Comparison of ENCODE assay signal across 39 cellular contexts in genomic region chr1:51133045-51133444, GRCh38. TPM values are rescaled to one million over a fixed set of nuclear protein-coding genes. Genes with fewer than 3 reads are reported as not detected.
"Had no signal": no experiment of that assay in that cellular context is flagged by ENCODE, and none has a peak within 500 bp of the region (broad histone marks: within the 10 kb centered on the region; RNA-seq: fewer than 3 reads in every experiment).

No MANE protein-coding gene starts in this region.

- FAIRE-seq: astrocyte, TTC549 had no signal

- H3K27ac Mint-ChIP-seq: activated B cell treated with CpG ODN at 0.5 μM for 24 hours; activated CD4-positive, alpha-beta memory T cell treated with anti-CD3 and anti-CD28 coated beads, Interleukin-2, amount 10 ng/mL, durations not matched to agents 7 days and 5 days; activated CD4-positive, alpha-beta T cell treated with anti-CD3 and anti-CD28 coated beads for 36 hours; activated CD4-positive, alpha-beta T cell treated with anti-CD3 and anti-CD28 coated beads, Interleukin-2, amount 10 ng/mL, durations not matched to agents 7 days and 5 days; activated naive CD4-positive, alpha-beta T cell treated with anti-CD3 and anti-CD28 coated beads for 36 hours; activated naive CD4-positive, alpha-beta T cell treated with anti-CD3 and anti-CD28 coated beads, Interleukin-2, amount 50 U/mL, for 72 hours; activated naive CD8-positive, alpha-beta T cell treated with anti-CD3 and anti-CD28 coated beads for 36 hours; activated T-cell treated with anti-CD3 and anti-CD28 coated beads, Interleukin-2, amount 50 U/mL, for 72 hours; activated T-helper 1 cell treated with anti-CD3 and anti-CD28 coated beads, Interleukin-12 subunit alpha, Interleukin-12 subunit beta, Interleukin-2, Interleukin-4 antibody, amounts not matched to agents 30 ng/mL and 10 ng/mL and 1 ng/mL, durations not matched to agents 14 hours and 24 hours and 36 hours; activated T-helper 17 cell treated with anti-CD3 and anti-CD28 coated beads, Interleukin-2, amount 50 U/mL, for 72 hours; T-helper 1 cell treated with Interleukin-12 subunit alpha and Interleukin-12 subunit beta and Interleukin-4 antibody, amounts not matched to agents 30 μg/mL and 1 μg/mL, for 36 hours; T-helper 2 cell treated with Interferon-gamma antibody and Interleukin-4, amounts not matched to agents 5 μg/mL and 100 μg/mL, for 36 hours had no signal

- ATAC-seq: activated CD4-positive, alpha-beta T cell treated with anti-CD3 and anti-CD28 coated beads for 36 hours; activated naive CD4-positive, alpha-beta T cell treated with anti-CD3 and anti-CD28 coated beads, Interleukin-2, amount 50 U/mL, for 72 hours; activated T-cell treated with anti-CD3 and anti-CD28 coated beads, Interleukin-2, amount 50 U/mL, for 4 hours; activated T-cell treated with anti-CD3 and anti-CD28 coated beads, Interleukin-2, amount 50 U/mL, for 72 hours; activated T-helper 17 cell treated with anti-CD3 and anti-CD28 coated beads, Interleukin-2, amount 50 U/mL, for 72 hours; body of pancreas had no signal

- H3K27me3 ChIP-seq: adrenal gland, body of pancreas, brain microvascular endothelial cell, breast epithelium had no signal

- H3K4me3 Mint-ChIP-seq: activated B cell treated with CpG ODN at 0.5 μM for 24 hours; activated CD4-positive, alpha-beta memory T cell treated with anti-CD3 and anti-CD28 coated beads, Interleukin-2, amount 10 ng/mL, durations not matched to agents 7 days and 5 days; activated CD4-positive, alpha-beta T cell treated with anti-CD3 and anti-CD28 coated beads for 36 hours; activated CD4-positive, alpha-beta T cell treated with anti-CD3 and anti-CD28 coated beads, Interleukin-2, amount 10 ng/mL, durations not matched to agents 7 days and 5 days; activated naive CD4-positive, alpha-beta T cell treated with anti-CD3 and anti-CD28 coated beads for 36 hours; activated naive CD8-positive, alpha-beta T cell treated with anti-CD3 and anti-CD28 coated beads for 36 hours; activated T-cell treated with anti-CD3 and anti-CD28 coated beads, Interleukin-2, amount 50 U/mL, for 4 hours; activated T-cell treated with anti-CD3 and anti-CD28 coated beads, Interleukin-2, amount 50 U/mL, for 72 hours; activated T-helper 1 cell treated with anti-CD3 and anti-CD28 coated beads, Interleukin-12 subunit alpha, Interleukin-12 subunit beta, Interleukin-2, Interleukin-4 antibody, amounts not matched to agents 30 ng/mL and 10 ng/mL and 1 ng/mL, durations not matched to agents 14 hours and 24 hours and 36 hours; activated T-helper 17 cell treated with anti-CD3 and anti-CD28 coated beads, Interleukin-2, amount 50 U/mL, for 72 hours; T-helper 1 cell treated with Interleukin-12 subunit alpha and Interleukin-12 subunit beta and Interleukin-4 antibody, amounts not matched to agents 30 μg/mL and 1 μg/mL, for 36 hours; T-helper 2 cell treated with Interferon-gamma antibody and Interleukin-4, amounts not matched to agents 5 μg/mL and 100 μg/mL, for 36 hours had no signal

- H3K4me1 Mint-ChIP-seq: activated B cell treated with CpG ODN at 0.5 μM for 24 hours; activated CD4-positive, alpha-beta memory T cell treated with anti-CD3 and anti-CD28 coated beads, Interleukin-2, amount 10 ng/mL, durations not matched to agents 7 days and 5 days; activated CD4-positive, alpha-beta T cell treated with anti-CD3 and anti-CD28 coated beads for 36 hours; activated CD4-positive, alpha-beta T cell treated with anti-CD3 and anti-CD28 coated beads, Interleukin-2, amount 10 ng/mL, durations not matched to agents 7 days and 5 days; activated naive CD8-positive, alpha-beta T cell treated with anti-CD3 and anti-CD28 coated beads for 36 hours; activated T-helper 17 cell treated with anti-CD3 and anti-CD28 coated beads, Interleukin-2, amount 50 U/mL, for 72 hours had no signal

- H3K4me1 ChIP-seq: adrenal gland, body of pancreas, breast epithelium had no signal

- H3K27ac ChIP-seq: adrenal gland, body of pancreas, brain microvascular endothelial cell, breast epithelium, VCaP had no signal

- DNase-seq: activated B cell treated with CpG ODN at 0.5 μM for 24 hours; activated CD4-positive, alpha-beta memory T cell treated with anti-CD3 and anti-CD28 coated beads, Interleukin-2, amount 10 ng/mL, durations not matched to agents 7 days and 5 days; activated CD4-positive, alpha-beta T cell treated with anti-CD3 and anti-CD28 coated beads for 1 hour; activated CD4-positive, alpha-beta T cell treated with anti-CD3 and anti-CD28 coated beads for 36 hours; activated CD4-positive, alpha-beta T cell treated with anti-CD3 and anti-CD28 coated beads for 48 hours; activated CD4-positive, alpha-beta T cell treated with anti-CD3 and anti-CD28 coated beads, Interleukin-2, amount 10 ng/mL, durations not matched to agents 7 days and 5 days; activated CD4-positive, alpha-beta T cell treated with anti-CD3 and anti-CD28 coated beads, Interleukin-2, amount 50 U/mL, for 48 hours; activated CD8-positive, alpha-beta memory T cell treated with anti-CD3 and anti-CD28 coated beads, Interleukin-2, amount 50 U/mL, for 4 hours; activated effector memory CD4-positive, alpha-beta T cell treated with anti-CD3 and anti-CD28 coated beads, Interleukin-2, amount 50 U/mL, for 16 hours; activated gamma-delta T cell treated with Interleukin-2 at 50 U/mL for 16 hours; activated naive CD4-positive, alpha-beta T cell; activated naive CD4-positive, alpha-beta T cell treated with anti-CD3 and anti-CD28 coated beads for 36 hours; activated naive CD4-positive, alpha-beta T cell treated with anti-CD3 and anti-CD28 coated beads, Interleukin-2, amount 50 U/mL, for 16 hours; activated naive CD8-positive, alpha-beta T cell treated with anti-CD3 and anti-CD28 coated beads for 36 hours; activated T-cell treated with anti-CD3 and anti-CD28 coated beads for 4 hours; activated T-cell treated with anti-CD3 and anti-CD28 coated beads, Interleukin-2, amount 50 U/mL, for 1 hour; activated T-cell treated with anti-CD3 and anti-CD28 coated beads, Interleukin-2, amount 50 U/mL, for 4 hours; activated T-cell treated with anti-CD3 and anti-CD28 coated beads, Interleukin-2, amount 50 U/mL, for 72 hours; adrenal gland; amniotic stem cell; aorta; body of pancreas; brain microvascular endothelial cell; central memory CD4-positive, alpha-beta T cell; T-helper 1 cell; T-helper 2 cell; T-helper 9 cell had no signal

- H3K4me3 ChIP-seq: adrenal gland, body of pancreas, breast epithelium had no signal

- H3K36me3 ChIP-seq: adrenal gland, brain microvascular endothelial cell, breast epithelium had no signal

RNA-seq across cellular contexts. Expression of gene C1orf185, which starts 31.0 kb away (rescaled TPM):
- total RNA-seq: activated B cell treated with CpG ODN at 0.5 μM for 24 hours; activated CD4-positive, alpha-beta memory T cell treated with anti-CD3 and anti-CD28 coated beads, Interleukin-2, amount 10 ng/mL, durations not matched to agents 7 days and 5 days; activated CD4-positive, alpha-beta T cell treated with anti-CD3 and anti-CD28 coated beads for 36 hours; activated CD4-positive, alpha-beta T cell treated with anti-CD3 and anti-CD28 coated beads, Interleukin-2, amount 10 ng/mL, durations not matched to agents 7 days and 5 days; activated CD8-positive, alpha-beta memory T cell treated with anti-CD3 and anti-CD28 coated beads for 36 hours; activated naive CD4-positive, alpha-beta T cell treated with anti-CD3 and anti-CD28 coated beads for 36 hours; activated naive CD4-positive, alpha-beta T cell treated with anti-CD3 and anti-CD28 coated beads, Interleukin-2, amount 50 U/mL, for 72 hours; activated naive CD8-positive, alpha-beta T cell treated with anti-CD3 and anti-CD28 coated beads for 36 hours; activated T-cell treated with anti-CD3 and anti-CD28 coated beads, Interleukin-2, amount 50 U/mL, for 4 hours; activated T-cell treated with anti-CD3 and anti-CD28 coated beads, Interleukin-2, amount 50 U/mL, for 72 hours; activated T-helper 1 cell treated with anti-CD3 and anti-CD28 coated beads, Interleukin-12 subunit alpha, Interleukin-12 subunit beta, Interleukin-2, Interleukin-4 antibody, amounts not matched to agents 30 ng/mL and 10 ng/mL and 1 ng/mL, durations not matched to agents 14 hours and 24 hours and 36 hours; activated T-helper 17 cell treated with anti-CD3 and anti-CD28 coated beads, Interleukin-2, amount 50 U/mL, for 72 hours; adrenal gland; aorta; astrocyte; body of pancreas; breast epithelium; cardiac septum; cerebellum had no signal
- polyA plus RNA-seq: adrenal gland, aorta had no signal
